21 cellular contexts compared by ENCODE assay signal in genomic region chr4:70984587-70984986, GRCh38.
"Had no signal": no experiment of that assay in that cellular context is flagged by ENCODE, and none has a peak within 500 bp of the region (broad histone marks: within the 10 kb centered on the region; RNA-seq: fewer than 3 reads in every experiment).

No MANE protein-coding gene starts in this region.

- H3K36me3 ChIP-seq: right atrium auricular region, thoracic aorta, vagina had no signal

- H3K4me3 ChIP-seq: heart left ventricle, mucosa of descending colon, right atrium auricular region, spleen, thoracic aorta, vagina had no signal

- FAIRE-seq: endometrium, keratinocyte had no signal

- H3K27ac ChIP-seq: heart left ventricle, right atrium auricular region, spleen, thoracic aorta, vagina had no signal

- ATAC-seq: activated naive CD8-positive, alpha-beta T cell treated with anti-CD3 and anti-CD28 coated beads, Interleukin-2, amount 50 U/mL, for 24 hours; heart left ventricle; left colon; mucosa of descending colon had no signal

- H3K4me1 ChIP-seq: right atrium auricular region, vagina had no signal

- H3K9me3 ChIP-seq: heart left ventricle, mucosa of descending colon, right atrium auricular region, spleen, thoracic aorta, vagina had no signal

- DNase-seq: activated B cell treated with CpG ODN at 0.5 μM for 24 hours; activated CD4-positive, alpha-beta memory T cell treated with anti-CD3 and anti-CD28 coated beads for 36 hours; activated CD4-positive, alpha-beta T cell treated with anti-CD3 and anti-CD28 coated beads for 4 hours; activated effector memory CD4-positive, alpha-beta T cell treated with anti-CD3 and anti-CD28 coated beads, Interleukin-2, amount 50 U/mL, for 16 hours; activated naive CD4-positive, alpha-beta T cell treated with anti-CD3 and anti-CD28 coated beads, Interleukin-2, amount 50 U/mL, for 16 hours; activated naive CD8-positive, alpha-beta T cell treated with anti-CD3 and anti-CD28 coated beads, Interleukin-2, amount 50 U/mL, for 24 hours; cerebellar nuclear complex; cortex of kidney; heart left ventricle; left colon; mesenchymal stem cell; mucosa of descending colon; spleen; stimulated activated CD4-positive, alpha-beta T cell treated with anti-CD3 and anti-CD28 coated beads, Interleukin-4, amount 100 ng/mL, for 1 hour; stimulated activated naive CD4-positive, alpha-beta T cell treated with Interleukin-2 at 50 U/mL for 16 hours; T1000 had no signal

- H3K27me3 ChIP-seq: heart left ventricle, right atrium auricular region, spleen, vagina had no signal
